8 cellular contexts compared by ENCODE assay signal in the genomic region with DNA sequence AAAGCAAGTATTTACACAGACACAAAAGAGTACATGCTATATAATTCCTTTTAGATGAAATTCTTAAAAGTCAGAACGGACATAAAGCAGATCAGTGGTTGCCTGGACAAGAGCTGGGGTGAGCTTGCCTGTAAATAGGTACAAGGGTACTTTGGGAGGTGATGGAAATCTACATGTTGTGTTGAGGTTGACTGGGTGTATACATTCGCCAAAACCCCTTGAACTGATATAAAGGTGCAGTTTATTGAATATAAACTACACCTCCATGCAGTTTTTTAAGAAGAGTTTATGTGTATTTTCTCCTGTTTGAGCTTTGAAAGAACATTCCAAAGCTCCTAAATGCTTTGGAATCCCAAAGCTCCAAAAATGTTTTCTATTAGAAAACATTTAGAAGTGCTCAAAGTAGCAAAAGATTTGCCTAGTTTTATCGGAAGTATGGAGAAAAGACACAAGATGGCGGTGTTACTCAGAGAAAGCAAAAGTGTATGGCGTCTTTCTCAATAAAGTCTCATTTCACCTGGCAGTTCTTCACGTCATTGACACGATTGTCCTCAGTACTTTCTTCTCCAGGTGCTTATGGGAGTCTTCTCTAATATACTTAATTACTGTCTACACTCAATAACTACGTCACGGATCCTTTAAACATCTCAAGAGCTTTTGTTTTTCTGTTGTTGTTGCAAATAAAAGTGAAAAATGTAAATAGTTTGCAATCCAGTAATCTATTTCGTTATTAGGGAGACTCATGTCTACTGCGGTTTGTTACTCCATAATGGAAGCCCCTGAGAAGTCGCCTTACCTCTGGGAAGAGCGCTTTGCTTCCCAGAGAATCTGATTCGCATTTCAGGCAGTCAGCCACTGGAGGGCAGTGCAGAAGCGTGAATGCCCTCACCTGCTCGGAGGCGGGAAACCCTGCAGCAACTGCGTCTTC. TPM values are rescaled to one million over a fixed set of nuclear protein-coding genes. Genes with fewer than 3 reads are reported as not detected.
DNase-seq lines count a peak whose midpoint lies in the region; ATAC-seq, FAIRE-seq and TF ChIP-seq lines count a peak whose summit lies in the region.

No MANE protein-coding gene starts in this region.

- no peak overlapping the region; the same call in 1 of the 2 replicates for H3K27ac ChIP-seq in WERI-Rb-1
- no peak overlapping the region for H3K27ac ChIP-seq in caudate nucleus (ENCODE audit: low read depth, low read length)
- no peak overlapping the region for H3K27ac ChIP-seq in kidney (ENCODE audit: low read depth in 2 of 2, low read length in 2 of 2)

- FAIRE-seq in kidney (lab: Jason Lieb, UNC), result peak; percentile 27

- H3K4me1 ChIP-seq in kidney (ENCODE audit: control insufficient read depth in 1 of 2, insufficient read depth in 1 of 2, low read depth in 1 of 2, low read length in 2 of 2), result no peaks in the 10 kb centered on the region

- TF ChIP-seq CTCF in WERI-Rb-1 (IDR thresholded peaks at IDR 0.05; ENCODE audit: low read depth, low read length) (peak; percentile 83), kidney (IDR thresholded peaks at IDR 0.05; ENCODE audit: borderline replicate concordance, extremely low read depth, insufficient read depth) (peak; percentile 96)

- no peaks in the 10 kb centered on the region for H3K27me3 ChIP-seq in WERI-Rb-1 (ENCODE audit: insufficient read depth, low read depth, severe bottlenecking)

- peak overlapping the region; percentile 46 for H3K4me3 ChIP-seq in WERI-Rb-1 (ENCODE audit: low read depth, low read length)
- H3K4me3 ChIP-seq in kidney (ENCODE audit: low read length in 2 of 2), result peak overlapping the region; percentile 57 to 66

- no peaks in the 10 kb centered on the region for H3K36me3 ChIP-seq in WERI-Rb-1
- no peaks in the 10 kb centered on the region for H3K36me3 ChIP-seq in kidney (ENCODE audit: control insufficient read depth in 1 of 2, insufficient read depth in 2 of 2, low read length in 2 of 2)

- peak; percentile 43 for DNase-seq in NK-92 treated with Interleukin-12 subunit alpha and Interleukin-12 subunit beta, amount 100 ng/mL, for 24 hours (lab: John Stamatoyannopoulos, UW)
- DNase-seq in NK-92 (lab: John Stamatoyannopoulos, UW; ENCODE audit: unreplicated experiment), result no peak
- DNase-seq in NCI-H2107 (lab: John Stamatoyannopoulos, UW), result peak; percentile 57
- DNase-seq in WERI-Rb-1, result peak; percentile 88
- peak in 59 of 61 donors; percentile 6 to 87 (median 57) for DNase-seq in caudate nucleus (lab: John Stamatoyannopoulos, UW)
- DNase-seq in kidney, result peak; percentile 89
- DNase-seq in stimulated activated CD4-positive, alpha-beta T cell treated with anti-CD3 and anti-CD28 coated beads, Interleukin-15, amount 100 ng/mL, for 24 hours, result peak; percentile 80

- H3K9me3 ChIP-seq in WERI-Rb-1 (ENCODE audit: severe bottlenecking) (no peaks in the 10 kb centered on the region), kidney (ENCODE audit: control insufficient read depth in 1 of 2, low read length in 2 of 2) (no peaks in the 10 kb centered on the region)

- intact Hi-C loops in kidney (cut with DNase I), result loop anchor here (5.0 kb wide), 1 partner anchor 484 kb away; no protein-coding TSS in a partner anchor

- H3K9ac ChIP-seq in kidney (ENCODE audit: low read length in 2 of 2), result peak overlapping the region in 1 of 2 donors; percentile 24

- ATAC-seq in HG03064 (IDR thresholded peaks at IDR 0.05; ENCODE audit: low read depth, unreplicated experiment), result peak; percentile 90

RNA-seq across cellular contexts. Expression of a gene that starts 14.7 kb away (rescaled TPM):
- total RNA-seq in kidney, result 95.3 TPM
- polyA plus RNA-seq in kidney (ENCODE audit: insufficient read depth, low read depth, low replicate concordance), result 277 TPM
